ENCODE assay signal across 9 cellular contexts in the genomic region with DNA sequence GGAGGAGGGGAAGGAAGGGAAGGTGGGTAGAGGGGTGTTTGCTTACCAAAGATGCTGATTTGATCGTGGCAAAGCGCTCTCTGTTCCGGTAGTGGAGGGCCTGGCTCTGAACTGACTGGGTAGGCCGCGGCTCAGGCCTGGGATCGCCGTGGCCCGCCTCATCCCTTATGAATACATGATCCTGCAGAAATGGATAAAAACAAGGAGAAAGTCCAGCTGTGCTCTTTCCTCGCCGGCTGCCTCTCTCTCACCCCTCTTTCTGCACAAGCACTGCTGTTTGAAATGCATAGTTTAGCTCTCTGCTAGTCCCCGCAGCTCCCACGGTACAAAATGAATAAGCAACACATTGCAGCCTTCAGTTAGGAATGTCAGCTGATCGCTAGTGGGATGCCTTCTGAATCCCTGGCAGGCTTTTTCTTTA. TPM values are rescaled to one million over a fixed set of nuclear protein-coding genes. Genes with fewer than 3 reads are reported as not detected.
A peak's percentile ranks its signal among the peaks of the same experiment; 100 is the strongest.
DNase-seq lines count a peak whose midpoint lies in the region; ATAC-seq and TF ChIP-seq lines count a peak whose summit lies in the region.
"Had no signal": no experiment of that assay in that cellular context is flagged by ENCODE, and none has a peak within 500 bp of the region (broad histone marks: within the 10 kb centered on the region; RNA-seq: fewer than 3 reads in every experiment).

No MANE protein-coding gene starts in this region.

- H3K36me3 ChIP-seq in vagina: peaks cover 0 to 3% of the 10 kb centered on the region in 2 donors

- ATAC-seq in HG03469 (IDR thresholded peaks at IDR 0.05; ENCODE audit: unreplicated experiment): no peak
- ATAC-seq: activated naive CD8-positive, alpha-beta T cell treated with anti-CD3 and anti-CD28 coated beads, Interleukin-2, amount 50 U/mL, for 24 hours had no signal

- peak overlapping the region; percentile 82 for H3K27ac ChIP-seq in vagina

- no peaks in the 10 kb centered on the region for H3K9me3 ChIP-seq in vagina

- intact Hi-C loops in vagina (cut with DNase I): no loop called here

- TF ChIP-seq POLR2A in vagina (IDR thresholded peaks at IDR 0.05): no peak

- peaks cover 27% of the 10 kb centered on the region for H3K4me1 ChIP-seq in vagina

- TF ChIP-seq CTCF in epithelial cell of proximal tubule (conservative IDR thresholded peaks at IDR 0.05; ENCODE audit: low read depth, low read length) (no peak), vagina (IDR thresholded peaks at IDR 0.05) (no peak)

- DNase-seq in NCI-H2107 treated with DMSO at 0.1 percent for 48 hours (lab: John Stamatoyannopoulos, UW; ENCODE audit: unreplicated experiment) (peak; percentile 84), NCI-H2107 (lab: John Stamatoyannopoulos, UW) (no peak), epithelial cell of proximal tubule (ENCODE audit: low read depth) (no peak), middle frontal gyrus (ENCODE audit: extremely low spot score, low spot score) (peak; percentile 54), vagina (ENCODE audit: extremely low spot score in 2 of 2) (no peak), 8988T (no peak), HT-29 (ENCODE audit: low spot score) (no peak)
- DNase-seq: activated naive CD8-positive, alpha-beta T cell treated with anti-CD3 and anti-CD28 coated beads, Interleukin-2, amount 50 U/mL, for 24 hours had no signal

- peak overlapping the region; percentile 47 for H3K4me3 ChIP-seq in epithelial cell of proximal tubule (ENCODE audit: low read depth, low read length)
- peak overlapping the region; percentile 34 to 37 for H3K4me3 ChIP-seq in vagina

- no peaks in the 10 kb centered on the region for H3K27me3 ChIP-seq in vagina

RNA-seq across cellular contexts. Expression of a gene that starts 53.8 kb away (rescaled TPM):
- total RNA-seq in epithelial cell of proximal tubule: 445 and 494 TPM in 2 replicates
- 167 TPM for total RNA-seq in vagina
- total RNA-seq in HT-29 (2014; rRNA removed; shearing (Covaris generic)): 256 and 291 TPM in 2 replicates

Comparison
In these comparisons a context has a peak if more than half of its experiments do, and no peak if none do; other contexts are left out.
1. DNase-seq: peak in NCI-H2107 treated with DMSO at 0.1 percent for 48 hours (single experiment) and middle frontal gyrus (single experiment); none in NCI-H2107 (single experiment), epithelial cell of proximal tubule (single experiment), vagina (0 of 2), 8988T (single experiment) and HT-29 (single experiment).